19 cellular contexts compared by ENCODE assay signal in genomic region chr6:44531447-44532015, GRCh38.
"Had no signal": no experiment of that assay in that cellular context is flagged by ENCODE, and none has a peak within 500 bp of the region (broad histone marks: within the 10 kb centered on the region; RNA-seq: fewer than 3 reads in every experiment).

No MANE protein-coding gene starts in this region.

- H3K4me1 ChIP-seq: breast epithelium, lower lobe of right lung, psoas muscle, right lobe of liver, suprapubic skin had no signal

- H3K4me3 Mint-ChIP-seq: activated CD4-positive, alpha-beta T cell treated with anti-CD3 and anti-CD28 coated beads, Interleukin-2, amount 10 ng/mL, durations not matched to agents 24 days and 14 days; activated CD8-positive, alpha-beta T cell treated with anti-CD3 and anti-CD28 coated beads for 36 hours; activated naive CD4-positive, alpha-beta T cell treated with anti-CD3 and anti-CD28 coated beads for 36 hours; activated T-cell treated with anti-CD3 and anti-CD28 coated beads, Interleukin-2, amount 50 U/mL, for 24 hours; nephron; stimulated activated naive CD8-positive, alpha-beta T cell treated with anti-CD3 and anti-CD28 coated beads, Interleukin-15, amount 100 ng/mL, for 72 hours had no signal

- ATAC-seq: activated CD8-positive, alpha-beta T cell treated with anti-CD3 and anti-CD28 coated beads for 36 hours; esophagus mucosa; lower lobe of right lung; psoas muscle; right lobe of liver; stimulated activated naive CD8-positive, alpha-beta T cell treated with anti-CD3 and anti-CD28 coated beads, Interleukin-15, amount 100 ng/mL, for 72 hours had no signal

- H3K4me3 ChIP-seq: breast epithelium, hepatocyte, lower lobe of right lung, psoas muscle, right lobe of liver, smooth muscle cell, suprapubic skin had no signal

- H3K27ac Mint-ChIP-seq: activated CD4-positive, alpha-beta T cell treated with anti-CD3 and anti-CD28 coated beads, Interleukin-2, amount 10 ng/mL, durations not matched to agents 24 days and 14 days; activated CD8-positive, alpha-beta T cell treated with anti-CD3 and anti-CD28 coated beads for 36 hours; activated naive CD4-positive, alpha-beta T cell treated with anti-CD3 and anti-CD28 coated beads for 36 hours; activated T-cell treated with anti-CD3 and anti-CD28 coated beads, Interleukin-2, amount 50 U/mL, for 24 hours; activated T-helper 2 cell treated with anti-CD3 and anti-CD28 coated beads, Interferon-gamma antibody, Interleukin-2, Interleukin-4, amounts not matched to agents 10 μg/mL and 5 μg/mL and 100 μg/mL, durations not matched to agents 14 hours and 24 hours and 36 hours; nephron had no signal

- H3K79me2 ChIP-seq: hepatocyte had no signal

- H3K27me3 Mint-ChIP-seq: activated CD4-positive, alpha-beta T cell treated with anti-CD3 and anti-CD28 coated beads, Interleukin-2, amount 10 ng/mL, durations not matched to agents 24 days and 14 days had no signal

- H3K4me2 ChIP-seq: hepatocyte, smooth muscle cell had no signal

- H2AFZ ChIP-seq: hepatocyte had no signal

- H3K9me3 ChIP-seq: breast epithelium, lower lobe of right lung, psoas muscle, right lobe of liver, suprapubic skin had no signal

- H3K36me3 ChIP-seq: breast epithelium, lower lobe of right lung, right lobe of liver, suprapubic skin had no signal

- H3K27ac ChIP-seq: breast epithelium, hepatocyte, lower lobe of right lung, psoas muscle, right lobe of liver, suprapubic skin had no signal

- DNase-seq: activated CD4-positive, alpha-beta T cell treated with anti-CD3 and anti-CD28 coated beads, Interleukin-2, amount 10 ng/mL, durations not matched to agents 24 days and 14 days; activated CD8-positive, alpha-beta T cell treated with anti-CD3 and anti-CD28 coated beads for 36 hours; activated naive CD4-positive, alpha-beta T cell treated with anti-CD3 and anti-CD28 coated beads for 36 hours; activated T-cell treated with anti-CD3 and anti-CD28 coated beads, Interleukin-2, amount 50 U/mL, for 24 hours; cerebellar nuclear complex; effector CD4-positive, alpha-beta T cell; lower lobe of right lung; psoas muscle; right lobe of liver; stimulated activated CD4-positive, alpha-beta T cell treated with anti-CD3 and anti-CD28 coated beads, Interleukin-4, amount 100 ng/mL, for 1 hour; stimulated activated naive CD8-positive, alpha-beta T cell treated with anti-CD3 and anti-CD28 coated beads, Interleukin-15, amount 100 ng/mL, for 72 hours; trophoblast cell had no signal

- H3K27me3 ChIP-seq: breast epithelium, hepatocyte, right lobe of liver had no signal

- H3K9me3 Mint-ChIP-seq: activated CD4-positive, alpha-beta T cell treated with anti-CD3 and anti-CD28 coated beads, Interleukin-2, amount 10 ng/mL, durations not matched to agents 24 days and 14 days; activated CD8-positive, alpha-beta T cell treated with anti-CD3 and anti-CD28 coated beads for 36 hours; activated naive CD4-positive, alpha-beta T cell treated with anti-CD3 and anti-CD28 coated beads for 36 hours; activated T-cell treated with anti-CD3 and anti-CD28 coated beads, Interleukin-2, amount 50 U/mL, for 24 hours; activated T-helper 2 cell treated with anti-CD3 and anti-CD28 coated beads, Interferon-gamma antibody, Interleukin-2, Interleukin-4, amounts not matched to agents 10 μg/mL and 5 μg/mL and 100 μg/mL, durations not matched to agents 14 hours and 24 hours and 36 hours; nephron; stimulated activated naive CD8-positive, alpha-beta T cell treated with anti-CD3 and anti-CD28 coated beads, Interleukin-15, amount 100 ng/mL, for 72 hours had no signal
